Comparison of ENCODE assay signal across 15 cellular contexts in the genomic region with DNA sequence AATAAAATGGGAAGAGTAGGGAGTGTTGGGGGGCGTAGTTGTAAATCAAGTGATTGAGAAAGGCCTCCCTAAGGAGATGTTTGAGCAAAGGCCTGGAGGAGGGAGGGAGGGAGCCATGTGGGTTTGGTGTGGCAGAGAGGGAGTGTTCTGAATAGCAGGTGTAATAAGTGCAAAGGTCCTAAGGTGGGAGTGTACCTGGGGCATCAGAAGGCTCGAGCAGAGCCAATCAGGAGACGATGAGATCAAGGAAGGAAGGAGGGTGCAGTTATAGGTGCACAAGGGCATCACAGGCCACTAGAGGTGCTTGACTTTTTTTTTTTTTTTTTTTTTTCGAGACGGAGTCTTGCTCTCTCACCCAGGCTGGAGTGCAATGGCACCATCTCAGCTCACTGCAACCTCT.
DNase-seq lines count a peak whose midpoint lies in the region; ATAC-seq, FAIRE-seq and TF ChIP-seq lines count a peak whose summit lies in the region.
"Had no signal": no experiment of that assay in that cellular context is flagged by ENCODE, and none has a peak within 500 bp of the region (broad histone marks: within the 10 kb centered on the region; RNA-seq: fewer than 3 reads in every experiment).

No MANE protein-coding gene starts in this region.

- ATAC-seq in IMR-90 (ENCODE audit: low read depth): no peak
- ATAC-seq in stimulated activated naive CD8-positive, alpha-beta T cell treated with anti-CD3 and anti-CD28 coated beads, Interleukin-15, amount 100 ng/mL, for 72 hours: no peak

- BruUV-seq in IMR-90 (replicated peaks; lab: Mats Ljungman, UMichigan): no TSS peak

- FAIRE-seq in small intestine (lab: Jason Lieb, UNC): no peak
- FAIRE-seq: A549, D721Med had no signal

- H3K4ac ChIP-seq in IMR-90 (ENCODE audit: low read depth, low read length): no peak overlapping the region

- in situ Hi-C loops in IMR-90 (cut with MboI; ENCODE audit: low sequenced_read_pairs): no loop called here

- dilution Hi-C loops in IMR-90 (cut with HindIII; ENCODE audit: low sequenced_read_pairs, unreplicated experiment): no loop called here

- H3K36me3 ChIP-seq in IMR-90 (ENCODE audit: control insufficient read depth, insufficient read depth, low read length) (no peaks in the 10 kb centered on the region), hepatocyte (replicated peaks; ENCODE audit: insufficient read depth, low read depth) (no peaks in the 10 kb centered on the region), small intestine (ENCODE audit: control insufficient read depth in 2 of 2, insufficient read depth in 2 of 2, low read length in 2 of 2) (no peaks in the 10 kb centered on the region)
- H3K36me3 ChIP-seq: BE2C had no signal

- H3K27ac Mint-ChIP-seq in stimulated activated naive CD8-positive, alpha-beta T cell treated with anti-CD3 and anti-CD28 coated beads, Interleukin-15, amount 100 ng/mL, for 72 hours: no peak overlapping the region
- H3K27ac Mint-ChIP-seq: H9 had no signal

- intact Hi-C loops in IMR-90 (cut with micrococcal nuclease): no loop called here

- H3K9me3 ChIP-seq in IMR-90 (ENCODE audit: control insufficient read depth, insufficient read depth, low read length): no peaks in the 10 kb centered on the region
- H3K9me3 ChIP-seq in hepatocyte (ENCODE audit: low read depth): no peaks in the 10 kb centered on the region
- no peaks in the 10 kb centered on the region for H3K9me3 ChIP-seq in small intestine (ENCODE audit: control insufficient read depth, low read depth)
- H3K9me3 ChIP-seq: A549, BE2C had no signal

- H3K14ac ChIP-seq in IMR-90 (replicated peaks; ENCODE audit: low read depth, low read length): no peak overlapping the region

- H3K23ac ChIP-seq in IMR-90 (ENCODE audit: low read depth, low read length): no peak overlapping the region

- no peaks in the 10 kb centered on the region for H3K79me1 ChIP-seq in IMR-90 (ENCODE audit: low read depth in 1 of 2, low read length in 2 of 2)

- H3K4me1 Mint-ChIP-seq in stimulated activated naive CD8-positive, alpha-beta T cell treated with anti-CD3 and anti-CD28 coated beads, Interleukin-15, amount 100 ng/mL, for 72 hours: peaks cover 11% of the 10 kb centered on the region

- no CpG with 5 or more reads among the region's 5 CpGs for whole genome bisulfite sequencing in IMR-90 (ENCODE audit: extremely low coverage in 2 of 2, insufficient read length in 1 of 2), 2 experiments
- 79% methylated on average over 5 of the region's 5 CpGs for WGBS in hepatocyte (ENCODE audit: low lambda C conversion rate, missing lambda C conversion rate)
- 12 to 60% (median 50%) methylated on average over 3 to 5 of the region's 5 CpGs for WGBS in small intestine, 3 donors

- H3K56ac ChIP-seq in IMR-90 (ENCODE audit: extremely low read depth, insufficient read depth, low read length): no peak overlapping the region

- H3K79me2 ChIP-seq in hepatocyte: no peaks in the 10 kb centered on the region

- no peak overlapping the region for H2BK120ac ChIP-seq in IMR-90 (ENCODE audit: low read depth, low read length)

- H2BK15ac ChIP-seq in IMR-90 (ENCODE audit: low read depth, low read length): no peak overlapping the region

- H4K5ac ChIP-seq in IMR-90 (ENCODE audit: low read depth, low read length): no peak overlapping the region

- H2BK20ac ChIP-seq in IMR-90 (ENCODE audit: low read depth, low read length): no peak overlapping the region

- DNase-seq in IMR-90: no peak
- DNase-seq in SW480 (ENCODE audit: low spot score): peak; percentile 61
- peak; percentile 27 for DNase-seq in hepatocyte (ENCODE audit: low spot score)
- DNase-seq in small intestine: peak; percentile 99
- DNase-seq in SKM-1 (lab: John Stamatoyannopoulos, UW; ENCODE audit: unreplicated experiment): no peak
- no peak for DNase-seq in stimulated activated naive CD8-positive, alpha-beta T cell treated with anti-CD3 and anti-CD28 coated beads, Interleukin-15, amount 100 ng/mL, for 72 hours
- DNase-seq in substantia nigra (lab: John Stamatoyannopoulos, UW): no peak
- DNase-seq: BE2C, DMS153, GF-D8, GOT3, H9 had no signal

- no peak overlapping the region for H4K8ac ChIP-seq in IMR-90 (ENCODE audit: low read depth in 2 of 2, low read length in 2 of 2)

- H4K20me1 ChIP-seq in IMR-90 (ENCODE audit: insufficient read depth, low read length) (no peaks in the 10 kb centered on the region), hepatocyte (ENCODE audit: insufficient read depth, poor library complexity, severe bottlenecking) (no peaks in the 10 kb centered on the region)

- TF ChIP-seq CTCF in IMR-90 (conservative IDR thresholded peaks at IDR 0.05; ENCODE audit: low read depth, low read length): no peak
- no peak for TF ChIP-seq CTCF in hepatocyte (IDR thresholded peaks at IDR 0.05; ENCODE audit: poor library complexity)

- H3K27ac ChIP-seq in IMR-90 (ENCODE audit: insufficient read depth, low read length) (no peak overlapping the region), hepatocyte (no peak overlapping the region), small intestine (ENCODE audit: low read depth in 1 of 2, low read length in 1 of 2) (no peak overlapping the region), substantia nigra (ENCODE audit: low read depth, low read length, poor library complexity, severe bottlenecking) (no peak overlapping the region)
- H3K27ac ChIP-seq: A549, C4-2B had no signal

- H3K27me3 Mint-ChIP-seq in stimulated activated naive CD8-positive, alpha-beta T cell treated with anti-CD3 and anti-CD28 coated beads, Interleukin-15, amount 100 ng/mL, for 72 hours: peaks cover 10% of the 10 kb centered on the region

- no peak overlapping the region for H2AK9ac ChIP-seq in IMR-90 (replicated peaks; ENCODE audit: low read depth, low read length, poor library complexity)

- no peak overlapping the region for H3K9ac ChIP-seq in IMR-90 (ENCODE audit: low read depth, low read length)

- peaks cover 7 to 20% of the 10 kb centered on the region in 2 donors for H3K9me3 Mint-ChIP-seq in stimulated activated naive CD8-positive, alpha-beta T cell treated with anti-CD3 and anti-CD28 coated beads, Interleukin-15, amount 100 ng/mL, for 72 hours

- H3K4me2 ChIP-seq in IMR-90 (ENCODE audit: low read depth, low read length) (no peak overlapping the region), hepatocyte (no peak overlapping the region)
- H3K4me2 ChIP-seq: A549 had no signal

- H2BK5ac ChIP-seq in IMR-90 (ENCODE audit: low read depth, low read length, poor library complexity, severe bottlenecking): no peak overlapping the region

- H2AFZ ChIP-seq in IMR-90 (replicated peaks; ENCODE audit: low read length, poor library complexity) (peak overlapping the region; percentile 43), hepatocyte (no peak overlapping the region)

- no peak overlapping the region for H4K91ac ChIP-seq in IMR-90 (ENCODE audit: insufficient read depth, low read depth, low read length)

- H3K27me3 ChIP-seq in IMR-90 (ENCODE audit: control insufficient read depth, insufficient read depth, low read length) (no peaks in the 10 kb centered on the region), hepatocyte (no peaks in the 10 kb centered on the region), small intestine (ENCODE audit: control insufficient read depth in 2 of 2, insufficient read depth in 2 of 2, low read length in 2 of 2) (no peaks in the 10 kb centered on the region)
- H3K27me3 ChIP-seq: BE2C had no signal

- H3K4me3 ChIP-seq in IMR-90 (ENCODE audit: insufficient read depth, low read depth, low read length) (no peak overlapping the region), hepatocyte (no peak overlapping the region), small intestine (ENCODE audit: low read depth in 1 of 2, low read length in 2 of 2) (no peak overlapping the region)
- H3K4me3 ChIP-seq: A549 had no signal

- no peak for TF ChIP-seq RAD21 in IMR-90 (IDR thresholded peaks at IDR 0.05; ENCODE audit: low read length)

- H3K9me2 ChIP-seq in hepatocyte (replicated peaks; ENCODE audit: insufficient read depth): no peaks in the 10 kb centered on the region

- 0 out of 2 replicates have a peak, but pooled peaks cover 5% of the 10 kb centered on the region for H3K9me1 ChIP-seq in IMR-90 (ENCODE audit: insufficient read depth, low read length)

- H2AK5ac ChIP-seq in IMR-90 (ENCODE audit: low read depth, low read length): no peak overlapping the region

- CTCF ChIA-PET in IMR-90 (lab: Yijun Ruan, JAX): interaction anchor here (0.7 kb wide), 1 partner anchor 216 kb away, joined by 4 read pairs; no protein-coding TSS in a partner anchor

- POLR2A ChIA-PET in IMR-90 (lab: Charles Lee; ENCODE audit: unreplicated experiment): no interaction called here

- H3K4me1 ChIP-seq in IMR-90 (ENCODE audit: control insufficient read depth, insufficient read depth, low read length): peaks cover 4% of the 10 kb centered on the region; the same call in 1 of the 2 replicates
- no peaks in the 10 kb centered on the region for H3K4me1 ChIP-seq in hepatocyte (ENCODE audit: insufficient read depth)
- peaks cover 1 to 2% of the 10 kb centered on the region in 2 donors for H3K4me1 ChIP-seq in small intestine (ENCODE audit: control insufficient read depth in 2 of 2, insufficient read depth in 1 of 2, low read depth in 1 of 2, low read length in 1 of 2)
- H3K4me1 ChIP-seq: BE2C had no signal

- H3K4me3 Mint-ChIP-seq in stimulated activated naive CD8-positive, alpha-beta T cell treated with anti-CD3 and anti-CD28 coated beads, Interleukin-15, amount 100 ng/mL, for 72 hours: no peak overlapping the region
- H3K4me3 Mint-ChIP-seq: H9 had no signal

- TF ChIP-seq POLR2A in IMR-90 (IDR thresholded peaks at IDR 0.05; ENCODE audit: low read depth, low read length): no peak

- H3K18ac ChIP-seq in IMR-90 (ENCODE audit: low read depth, low read length): no peak overlapping the region

TF ChIP-seq in IMR-90, 13 proteins besides CTCF, POLR2A, EP300 and RAD21 (continues in another document):
- TF ChIP-seq CEBPB (IDR thresholded peaks at IDR 0.05; ENCODE audit: low read depth, low read length) (no peak), MXI1 (IDR thresholded peaks at IDR 0.05; ENCODE audit: borderline replicate concordance, low read depth, low read length) (no peak), ELK1 (IDR thresholded peaks at IDR 0.05; ENCODE audit: borderline replicate concordance, low read depth, low read length) (no peak), MAFK (IDR thresholded peaks at IDR 0.05; ENCODE audit: low read depth, low read length) (no peak), RFX5 (IDR thresholded peaks at IDR 0.05; ENCODE audit: low read depth, low read length) (no peak), CHD1 (IDR thresholded peaks at IDR 0.05; ENCODE audit: low read depth, low read length) (no peak), NFE2L2 (IDR thresholded peaks at IDR 0.05; ENCODE audit: low read depth, low read length) (no peak)

Comparison
In these comparisons a context has a peak if more than half of its experiments do, and no peak if none do; other contexts are left out.
1. DNase-seq: peak in SW480 (single experiment), hepatocyte (single experiment) and small intestine (single experiment); none in IMR-90 (single experiment), SKM-1 (single experiment), stimulated activated naive CD8-positive, alpha-beta T cell treated with anti-CD3 and anti-CD28 coated beads, Interleukin-15, amount 100 ng/mL, for 72 hours (0 of 2) and substantia nigra (0 of 49).